25 cellular contexts compared by ENCODE assay signal in the genomic region with DNA sequence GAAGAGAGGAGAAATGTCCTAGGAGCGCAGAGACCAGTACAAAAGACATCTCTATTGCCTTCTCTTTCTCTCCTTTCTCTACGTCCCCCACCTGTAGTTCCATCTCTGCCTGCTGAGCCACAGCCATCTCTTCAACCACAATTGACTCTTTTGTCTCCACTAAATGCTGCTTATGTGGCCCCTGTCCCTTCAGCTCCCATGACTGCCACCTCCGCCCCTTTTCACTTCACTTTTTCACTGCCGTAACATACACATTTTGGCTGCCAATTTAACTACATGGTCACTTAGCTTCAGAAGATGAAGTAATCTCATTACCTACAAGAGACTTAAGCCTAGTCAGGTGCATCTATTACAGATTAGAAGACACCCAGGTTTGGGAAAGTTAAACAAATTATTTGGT.
"Had no signal": no experiment of that assay in that cellular context is flagged by ENCODE, and none has a peak within 500 bp of the region (broad histone marks: within the 10 kb centered on the region; RNA-seq: fewer than 3 reads in every experiment).

No MANE protein-coding gene starts in this region.

- H3K4me2 ChIP-seq: KMS-11 had no signal

- H3K36me3 Mint-ChIP-seq: IgD-negative memory B cell had no signal

- H3K4me3 ChIP-seq: K562, SJCRH30 had no signal

- H3K27ac ChIP-seq: HL-60, KMS-11, SJCRH30 had no signal

- H3K4me1 ChIP-seq: SJCRH30 had no signal

- H3K27me3 Mint-ChIP-seq: IgD-negative memory B cell had no signal

- H3K27me3 ChIP-seq: SJCRH30 had no signal

- H3K4me1 Mint-ChIP-seq: IgD-negative memory B cell had no signal

- H3K9ac ChIP-seq: KMS-11 had no signal

- DNase-seq: Kasumi-1, MM.1S, NCI-H1092 treated with DMSO at 0.1 percent for 48 hours, NCI-H1436, NCI-H187, NCI-H2029, NCI-H2081 treated with DMSO at 0.1 percent for 48 hours, NCI-H2171, NCI-H226, NCI-H446, NCI-H510A, NCI-H524 treated with DMSO at 0.1 percent for 48 hours, NCI-H69, NCI-H774, PC-3, SHP77 treated with DMSO at 0.1 percent for 48 hours, SJCRH30, T-helper 1 cell had no signal

- H3K9me3 ChIP-seq: SJCRH30 had no signal

- ATAC-seq: K562, Panc1, PC-3, Right ventricle myocardium inferior, SK-N-SH treated with all-trans-retinoic acid at 6 μM for 48 hours had no signal

- H3K9me3 Mint-ChIP-seq: IgD-negative memory B cell had no signal

- H3K4me3 Mint-ChIP-seq: IgD-negative memory B cell had no signal

- H3K36me3 ChIP-seq: SJCRH30 had no signal
